28 cellular contexts compared by ENCODE assay signal in genomic region chr10:124496150-124496549, GRCh38. TPM values are rescaled to one million over a fixed set of nuclear protein-coding genes. Genes with fewer than 3 reads are reported as not detected.
DNase-seq lines count a peak whose midpoint lies in the region; ATAC-seq, FAIRE-seq and TF ChIP-seq lines count a peak whose summit lies in the region.
"Had no signal": no experiment of that assay in that cellular context is flagged by ENCODE, and none has a peak within 500 bp of the region (broad histone marks: within the 10 kb centered on the region; RNA-seq: fewer than 3 reads in every experiment).

No MANE protein-coding gene starts in this region.

- H3K36me3 Mint-ChIP-seq in H9 (ENCODE audit: insufficient read depth in 1 of 3, low read depth in 3 of 3) (peaks cover 15 to 22% (median 19%) of the 10 kb centered on the region in 3 experiments), T-helper 17 cell (ENCODE audit: low read depth) (no peaks in the 10 kb centered on the region)

- H3K9ac ChIP-seq in H9 (ENCODE audit: extremely low read depth, insufficient read length, low read length): no peak overlapping the region
- H3K9ac ChIP-seq: KMS-11 had no signal

- H4K91ac ChIP-seq in H9 (ENCODE audit: insufficient read length, low read depth, low read length): no peak overlapping the region

- H3K4me3 Mint-ChIP-seq in H9: no peak overlapping the region
- H3K4me3 Mint-ChIP-seq in T-helper 17 cell: no peak overlapping the region
- H3K4me3 Mint-ChIP-seq: IgD-negative memory B cell had no signal

- H2BK5ac ChIP-seq in H9 (ENCODE audit: insufficient read length, low read length): no peak overlapping the region

- H3K27ac Mint-ChIP-seq in H9 (peak overlapping the region in 2 of 3 experiments; percentile 51 to 80; a peak in 3 of 7 replicates), T-helper 17 cell (no peak overlapping the region)

- H3K27me3 ChIP-seq in H9 (ENCODE audit: insufficient read depth, low read length): no peaks in the 10 kb centered on the region
- H3K27me3 ChIP-seq in spleen (replicated peaks in 1 of 7): no peaks in the 10 kb centered on the region
- H3K27me3 ChIP-seq: SJSA1 had no signal

- no peak overlapping the region for H4K5ac ChIP-seq in H9 (ENCODE audit: insufficient read length, low read depth, low read length)

- H3K36me3 ChIP-seq in spleen: peaks cover 0 to 42% (median 0%) of the 10 kb centered on the region in 6 donors

- TF ChIP-seq POLR2A in spleen (IDR thresholded peaks at IDR 0.05): no peak

- no peak overlapping the region for H4K8ac ChIP-seq in H9 (replicated peaks; ENCODE audit: insufficient read length, low read depth, low read length)

- H3K56ac ChIP-seq in H9 (ENCODE audit: insufficient read length, low read depth, low read length): no peak overlapping the region

- no peak overlapping the region for H2BK12ac ChIP-seq in H9 (ENCODE audit: insufficient read length, low read depth, low read length)

- H2AFZ ChIP-seq in H9 (ENCODE audit: low read length): no peak overlapping the region

- H4K20me1 ChIP-seq in H9 (ENCODE audit: control insufficient read depth, insufficient read depth, insufficient read length): no peaks in the 10 kb centered on the region

- peaks cover 11% of the 10 kb centered on the region in 2 experiments for H3K9me3 Mint-ChIP-seq in H9

- H3K4me1 Mint-ChIP-seq in H9: peaks cover 29 to 30% of the 10 kb centered on the region in 2 experiments
- H3K4me1 Mint-ChIP-seq in T-helper 17 cell: peaks cover 3% of the 10 kb centered on the region

- no CpG with 5 or more reads among the region's 14 CpGs for WGBS in H9 (ENCODE audit: extremely low coverage, insufficient read length, low lambda C conversion rate)
- WGBS in spleen, 5 donors: 92 to 96% (median 95%) methylated on average over 13 to 14 of the region's 14 CpGs

- peak; percentile 81 for DNase-seq in ELF-1 (ENCODE audit: low read depth, low spot score)
- no peak for DNase-seq in H9
- peak; percentile 39 for DNase-seq in left kidney (ENCODE audit: low read depth, low spot score)
- DNase-seq in spleen: peak; percentile 64
- DNase-seq in T-helper 17 cell: no peak
- DNase-seq in MV-4-11 (lab: John Stamatoyannopoulos, UW): no peak
- no peak for DNase-seq in frontal cortex (ENCODE audit: low spot score in 2 of 2)
- DNase-seq: Calu3; DMS79 treated with DMSO at 0.1 percent for 48 hours; HCEC 1CT; MM.1S; NCI-H1048; NCI-H1417; NCI-H1694 treated with DMSO at 0.1 percent for 48 hours; NCI-H2081 treated with DMSO at 0.1 percent for 48 hours; NCI-H2171 treated with DMSO at 0.1 percent for 48 hours; NCI-H345; NCI-H510A treated with DMSO at 0.1 percent for 48 hours; NK-92 treated with Interleukin-12 subunit alpha and Interleukin-12 subunit beta, amount 100 ng/mL, for 24 hours; Right ventricle myocardium superior; RPMI8226 had no signal

- no peaks in the 10 kb centered on the region for H3K79me2 ChIP-seq in H9 (ENCODE audit: insufficient read depth, low read length)

- H3K14ac ChIP-seq in H9 (ENCODE audit: insufficient read depth, low read length): no peak overlapping the region

- no peak overlapping the region for H3K23ac ChIP-seq in H9 (ENCODE audit: insufficient read length, low read depth, low read length)

- no peak overlapping the region for H3T11ph ChIP-seq in H9 (ENCODE audit: low read length)

- H3K18ac ChIP-seq in H9 (ENCODE audit: insufficient read length, low read depth, low read length): no peak overlapping the region

- H2BK15ac ChIP-seq in H9 (ENCODE audit: low read depth, low read length): no peak overlapping the region

- no peaks in the 10 kb centered on the region for H3K79me1 ChIP-seq in H9 (ENCODE audit: insufficient read depth, low read depth, low read length, poor library complexity, severe bottlenecking)

- H3K4me1 ChIP-seq in H9 (ENCODE audit: insufficient read depth, low read length) (no peaks in the 10 kb centered on the region), spleen (peaks cover 0 to 19% (median 9%) of the 10 kb centered on the region in 6 donors)
- H3K4me1 ChIP-seq: SJSA1 had no signal

- H2AK5ac ChIP-seq in H9 (ENCODE audit: insufficient read length, low read length): no peak overlapping the region

- no peak for FAIRE-seq in frontal cortex (lab: Jason Lieb, UNC)
- FAIRE-seq: GM12892 had no signal

- no peak for ATAC-seq in T-helper 17 cell

- no peak overlapping the region for H2BK120ac ChIP-seq in H9 (ENCODE audit: low read depth, low read length, poor library complexity, severe bottlenecking)

- H3K4me3 ChIP-seq in spleen: no peak overlapping the region
- H3K4me3 ChIP-seq: SJSA1 had no signal

- H3K4ac ChIP-seq in H9 (ENCODE audit: low read depth, low read length): no peak overlapping the region

- no peaks in the 10 kb centered on the region for H3K23me2 ChIP-seq in H9 (ENCODE audit: insufficient read length, low read depth, low read length, poor library complexity, severe bottlenecking)

- H2BK20ac ChIP-seq in H9 (ENCODE audit: low read depth, low read length, poor library complexity, severe bottlenecking): no peak overlapping the region

- no peak overlapping the region for H3K27ac ChIP-seq in H9 (ENCODE audit: insufficient read length, low read depth, low read length)
- H3K27ac ChIP-seq in spleen: no peak overlapping the region
- H3K27ac ChIP-seq: C4-2B, KMS-11, SJSA1 had no signal

- TF ChIP-seq CTCF in H9 (conservative IDR thresholded peaks at IDR 0.05): no peak
- TF ChIP-seq CTCF in spleen (IDR thresholded peaks at IDR 0.05 in 8 of 11, conservative IDR thresholded peaks at IDR 0.05 in 3 of 11): no peak

- H3K27me3 Mint-ChIP-seq in H9 (ENCODE audit: low read depth) (no peaks in the 10 kb centered on the region; the same call in 1 of the 2 replicates), T-helper 17 cell (no peaks in the 10 kb centered on the region)
- H3K27me3 Mint-ChIP-seq: IgD-negative memory B cell had no signal

- no peak overlapping the region for H3K4me2 ChIP-seq in H9 (ENCODE audit: insufficient read depth, insufficient read length, low read length)
- H3K4me2 ChIP-seq: KMS-11 had no signal

- H3K9me3 ChIP-seq in H9 (ENCODE audit: control insufficient read depth, low read depth, low read length) (peaks cover 6% of the 10 kb centered on the region), spleen (peaks cover 0 to 9% (median 7%) of the 10 kb centered on the region in 8 donors), T-helper 17 cell (ENCODE audit: control insufficient read depth, low read length, poor library complexity, severe bottlenecking) (no peaks in the 10 kb centered on the region)

- intact Hi-C loops in spleen (cut with DNase I; ENCODE audit: low total_unique reads): no loop called here

RNA-seq across cellular contexts. Expression of gene LHPP, which starts 34.5 kb away (rescaled TPM):
- 25.1 and 29.6 TPM in 2 replicates for total RNA-seq in H9 (2021)
- total RNA-seq in spleen: 10 to 100 TPM; 16.8 to 27.9 (median 24.2) TPM
- polyA plus RNA-seq in spleen: 10 to 100 TPM; 18.1 to 36.8 (median 21.4) TPM
- total RNA-seq in T-helper 17 cell: 10 to 100 TPM; 19.9 to 21.1 TPM
- total RNA-seq in frontal cortex: 16.3 TPM

RNA-seq across cellular contexts. Expression of gene NKX1-2, which starts 46.3 kb away (rescaled TPM):
- total RNA-seq in H9 (2021): 14.9 and 15.3 TPM in 2 replicates
- total RNA-seq in spleen: not detected
- not detected for polyA plus RNA-seq in spleen
- total RNA-seq in T-helper 17 cell: not detected
- total RNA-seq in frontal cortex: under 0.01 TPM
- total RNA-seq: A673; Calu3; Right ventricle myocardium superior; SJSA1; T-helper 1 cell treated with Interleukin-12 subunit alpha and Interleukin-12 subunit beta and Interleukin-4 antibody, amounts not matched to agents 30 ng/mL and 1 ng/mL, for 36 hours had no signal
- polyA plus RNA-seq: IgD-negative memory B cell had no signal

Comparison
In these comparisons a context has a peak if more than half of its experiments do, and no peak if none do; other contexts are left out.
1. DNase-seq: peak in ELF-1 (single experiment), left kidney (single experiment) and spleen (single experiment); none in H9 (single experiment), T-helper 17 cell (0 of 3), MV-4-11 (single experiment) and frontal cortex (0 of 2).
2. RNA of gene NKX1-2, which starts 46.3 kb away (total RNA-seq): 14.9 to 15.3 TPM in H9; not detected in spleen, not detected in T-helper 17 cell and under 0.01 TPM in frontal cortex (single experiment); every median in the first group is over 10 times any median in the second.